ENCODE assay signal across 8 cellular contexts in the genomic region with DNA sequence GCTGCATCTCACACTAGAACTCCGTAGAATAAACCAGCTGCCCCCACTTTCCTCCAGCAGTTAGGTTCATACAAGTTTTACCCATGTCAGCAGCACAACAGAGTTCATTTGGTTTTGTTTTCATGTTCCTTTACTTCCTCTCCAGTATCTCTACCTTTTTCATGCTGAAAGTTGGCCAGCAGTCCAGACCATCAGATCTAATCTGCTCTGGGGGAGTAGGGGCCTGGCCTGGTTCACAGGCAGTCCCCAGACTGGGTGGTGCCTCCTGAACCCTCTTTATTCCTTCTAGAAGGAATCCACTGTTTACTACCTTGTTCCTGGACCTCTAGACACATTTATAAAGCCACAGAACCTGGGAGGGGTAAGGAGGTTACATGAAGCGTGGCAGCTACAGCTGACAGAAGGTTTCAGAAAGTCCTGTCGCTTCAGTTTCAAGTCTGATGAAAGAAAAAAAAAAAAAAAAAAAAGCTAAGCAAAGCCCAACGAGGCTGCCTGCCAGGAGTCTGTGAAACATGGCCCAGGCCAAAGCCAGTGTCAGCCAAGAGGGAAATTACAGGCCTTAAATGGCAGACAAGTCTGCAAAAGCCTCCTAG.
A peak's percentile ranks its signal among the peaks of the same experiment; 100 is the strongest.
DNase-seq lines count a peak whose midpoint lies in the region; ATAC-seq and TF ChIP-seq lines count a peak whose summit lies in the region.

No MANE protein-coding gene starts in this region.

- H3K27ac ChIP-seq in OCI-LY7 (ENCODE audit: low read depth, low read length, poor library complexity, severe bottlenecking): peak overlapping the region; percentile 85
- H3K27ac ChIP-seq in mucosa of rectum (ENCODE audit: low read depth in 2 of 2, low read length in 2 of 2): peak overlapping the region; percentile 76 to 80

- CTCF ChIA-PET in OCI-LY7 (lab: Charles Lee; ENCODE audit: unreplicated experiment): interaction anchor here (1.0 kb wide), 1 partner anchor 244 kb away, joined by 3 read pairs; no protein-coding TSS in a partner anchor

- H3K27me3 Mint-ChIP-seq in dendritic cell treated with granulocyte-macrophage colony-stimulating factor and Interleukin-4, amounts not matched to agents 40 ng/mL and 50 ng/mL, for 4 days: peaks cover 5% of the 10 kb centered on the region

- no peaks in the 10 kb centered on the region for H3K36me3 ChIP-seq in OCI-LY7 (ENCODE audit: insufficient read depth, low read length)
- H3K36me3 ChIP-seq in mucosa of rectum (ENCODE audit: control insufficient read depth in 2 of 2, insufficient read depth in 2 of 2, low read length in 2 of 2): no peaks in the 10 kb centered on the region

- H3K36me3 Mint-ChIP-seq in dendritic cell treated with granulocyte-macrophage colony-stimulating factor and Interleukin-4, amounts not matched to agents 40 ng/mL and 50 ng/mL, for 4 days (ENCODE audit: low read depth): no peaks in the 10 kb centered on the region

- no peaks in the 10 kb centered on the region for H4K20me1 ChIP-seq in OCI-LY7 (ENCODE audit: insufficient read depth, low read length)

- peak overlapping the region; percentile 26 to 33 for H3K9ac ChIP-seq in mucosa of rectum (ENCODE audit: low read depth in 1 of 2, low read length in 2 of 2)

- peak overlapping the region; percentile 54 for H3K27ac Mint-ChIP-seq in dendritic cell treated with granulocyte-macrophage colony-stimulating factor and Interleukin-4, amounts not matched to agents 40 ng/mL and 50 ng/mL, for 4 days

- peaks cover 45% of the 10 kb centered on the region for H3K4me1 ChIP-seq in OCI-LY7 (ENCODE audit: insufficient read depth, low read length, poor library complexity, severe bottlenecking)
- peaks cover 5 to 12% of the 10 kb centered on the region in 2 donors for H3K4me1 ChIP-seq in mucosa of rectum (ENCODE audit: control insufficient read depth in 2 of 2, insufficient read depth in 2 of 2, low read length in 2 of 2)

- peak; percentile 89 for ATAC-seq in HG02870 (IDR thresholded peaks at IDR 0.05; ENCODE audit: unreplicated experiment)

- peak overlapping the region; percentile 37 for H3K4me3 ChIP-seq in OCI-LY7 (ENCODE audit: low read depth, low read length, poor library complexity, severe bottlenecking)
- H3K4me3 ChIP-seq in mucosa of rectum (ENCODE audit: low read length in 2 of 2): peak overlapping the region in 1 of 2 donors; percentile 4

- peaks cover 60% of the 10 kb centered on the region for H3K4me1 Mint-ChIP-seq in dendritic cell treated with granulocyte-macrophage colony-stimulating factor and Interleukin-4, amounts not matched to agents 40 ng/mL and 50 ng/mL, for 4 days (ENCODE audit: low read depth)

- BruUV-seq in OCI-LY7 (replicated peaks; lab: Mats Ljungman, UMichigan): no TSS peak

- intact Hi-C loops in OCI-LY7 (cut with micrococcal nuclease; ENCODE audit: unreplicated experiment): loop anchor here (1.0 to 5.0 kb wide), 2 partner anchors 62 to 246 kb away; no protein-coding TSS in a partner anchor
- intact Hi-C loops in dendritic cell treated with granulocyte-macrophage colony-stimulating factor and Interleukin-4, amounts not matched to agents 40 ng/mL and 50 ng/mL, for 4 days (cut with micrococcal nuclease): no loop called here

- H3K4me2 ChIP-seq in OCI-LY7 (ENCODE audit: low read length): peak overlapping the region; percentile 69

- POLR2A ChIA-PET in OCI-LY7 (lab: Charles Lee): interaction anchor here (0.6 to 1.2 kb wide), 10 partner anchors 9 to 242 kb away, joined by 3 to 9 read pairs (median 4); no protein-coding TSS in a partner anchor

- no peak for TF ChIP-seq CTCF in OCI-LY7 (conservative IDR thresholded peaks at IDR 0.05; ENCODE audit: low read length)

- no peaks in the 10 kb centered on the region for H3K27me3 ChIP-seq in mucosa of rectum (ENCODE audit: control insufficient read depth in 2 of 2, insufficient read depth in 2 of 2, low read length in 2 of 2)

- peak; percentile 72 for DNase-seq in activated CD8-positive, alpha-beta memory T cell treated with anti-CD3 and anti-CD28 coated beads for 24 hours
- DNase-seq in activated CD8-positive, alpha-beta memory T cell treated with anti-CD3 and anti-CD28 coated beads, Interleukin-2, amount 50 U/mL, for 48 hours: no peak
- peak; percentile 90 for DNase-seq in OCI-LY7 (ENCODE audit: low spot score)
- no peak for DNase-seq in UCSD-AML1 (lab: John Stamatoyannopoulos, UW; ENCODE audit: unreplicated experiment)
- DNase-seq in NK-92 (lab: John Stamatoyannopoulos, UW; ENCODE audit: unreplicated experiment): no peak

- no peaks in the 10 kb centered on the region for H3K79me2 ChIP-seq in OCI-LY7 (ENCODE audit: insufficient read depth, low read depth, low read length)

- no peaks in the 10 kb centered on the region for H3K9me3 ChIP-seq in OCI-LY7 (ENCODE audit: low read length)
- no peaks in the 10 kb centered on the region for H3K9me3 ChIP-seq in mucosa of rectum (ENCODE audit: control insufficient read depth in 2 of 2, low read length in 2 of 2)

- H3K9me3 Mint-ChIP-seq in dendritic cell treated with granulocyte-macrophage colony-stimulating factor and Interleukin-4, amounts not matched to agents 40 ng/mL and 50 ng/mL, for 4 days: no peaks in the 10 kb centered on the region

- H2AFZ ChIP-seq in OCI-LY7 (ENCODE audit: low read length): peak overlapping the region; percentile 83

- H3K4me3 Mint-ChIP-seq in dendritic cell treated with granulocyte-macrophage colony-stimulating factor and Interleukin-4, amounts not matched to agents 40 ng/mL and 50 ng/mL, for 4 days: no peak overlapping the region

- H3K9me2 ChIP-seq in OCI-LY7 (ENCODE audit: insufficient read depth, low read length): no peaks in the 10 kb centered on the region

Comparison
In these comparisons a context has a peak if more than half of its experiments do, and no peak if none do; other contexts are left out.
1. DNase-seq: peak in activated CD8-positive, alpha-beta memory T cell treated with anti-CD3 and anti-CD28 coated beads for 24 hours (single experiment) and OCI-LY7 (single experiment); none in activated CD8-positive, alpha-beta memory T cell treated with anti-CD3 and anti-CD28 coated beads, Interleukin-2, amount 50 U/mL, for 48 hours (single experiment), UCSD-AML1 (single experiment) and NK-92 (single experiment).